ENCODE assay signal across 19 cellular contexts in the genomic region with DNA sequence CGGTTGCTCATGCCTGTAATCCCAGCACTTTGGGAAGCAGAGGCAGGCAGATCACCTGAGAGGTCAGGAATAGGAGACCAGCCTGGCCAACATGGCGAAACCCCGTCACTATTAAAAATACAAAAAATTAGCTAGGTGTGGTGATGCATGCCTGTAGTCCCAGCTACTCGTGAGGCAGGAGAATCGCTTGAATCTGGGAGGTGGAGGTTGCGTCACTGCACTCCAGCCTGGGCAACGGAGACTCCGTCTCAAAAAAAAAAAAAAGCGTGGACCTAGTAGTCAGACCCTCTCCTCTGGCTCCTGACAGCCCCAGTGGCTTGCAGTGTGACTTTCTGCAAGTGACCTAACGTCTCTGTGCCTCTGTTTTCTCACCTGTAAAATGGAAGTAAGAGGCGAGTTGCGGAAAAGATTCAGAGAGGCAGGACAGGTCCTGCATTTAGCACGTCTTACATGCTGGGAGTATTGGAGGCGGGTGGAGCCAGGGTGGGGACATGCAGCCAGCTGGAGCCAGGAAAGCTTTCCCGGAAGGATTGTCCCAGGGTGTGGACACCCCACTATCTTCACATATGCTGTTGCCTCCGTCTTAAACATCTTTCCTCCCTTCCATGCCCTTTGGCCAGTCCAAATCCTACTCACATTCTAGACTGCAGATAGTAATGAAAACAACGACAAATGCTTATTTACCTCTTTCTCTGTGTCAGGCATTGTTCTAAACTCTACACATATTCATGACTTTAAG. TPM values are rescaled to one million over a fixed set of nuclear protein-coding genes. Genes with fewer than 3 reads are reported as not detected.
"Had no signal": no experiment of that assay in that cellular context is flagged by ENCODE, and none has a peak within 500 bp of the region (broad histone marks: within the 10 kb centered on the region; RNA-seq: fewer than 3 reads in every experiment).

No MANE protein-coding gene starts in this region.

- H3K36me3 ChIP-seq: lower lobe of right lung, prostate gland had no signal

- H3K4me3 ChIP-seq: lower lobe of right lung, prostate gland had no signal

- H3K27ac ChIP-seq: lower lobe of right lung, prostate gland had no signal

- H3K9me3 ChIP-seq: lower lobe of right lung, prostate gland had no signal

- DNase-seq: activated CD4-positive, alpha-beta T cell treated with anti-CD3 and anti-CD28 coated beads, Interleukin-2, amount 50 U/mL, for 1 hour; activated CD4-positive, CD25-positive, alpha-beta regulatory T cell; activated naive CD4-positive, alpha-beta T cell treated with anti-CD3 and anti-CD28 coated beads for 36 hours; activated T-cell treated with anti-CD3 and anti-CD28 coated beads for 4 hours; cortex of kidney; effector memory CD8-positive, alpha-beta T cell; erythroblast; hippocampal formation; kidney glomerular epithelial cell; lower lobe of right lung; midbrain; naive thymus-derived CD4-positive, alpha-beta T cell; nucleus accumbens; stimulated activated CD4-positive, alpha-beta T cell treated with anti-CD3 and anti-CD28 coated beads, Interleukin-2, amount 100 ng/mL, for 48 hours; stimulated activated CD8-positive, alpha-beta memory T cell treated with anti-CD3 and anti-CD28 coated beads, Interleukin-4, amount 100 ng/mL, for 48 hours; stimulated activated naive CD8-positive, alpha-beta T cell treated with anti-CD3 and anti-CD28 coated beads, Interleukin-15, amount 100 ng/mL, for 72 hours; T-helper 1 cell had no signal

RNA-seq across cellular contexts. Expression of a gene that starts 31.6 kb away (rescaled TPM):
- total RNA-seq: cardiac septum had no signal
- polyA plus RNA-seq: naive thymus-derived CD4-positive, alpha-beta T cell had no signal

RNA-seq across cellular contexts. Expression of a gene that starts 35.1 kb away (rescaled TPM):
- total RNA-seq: cardiac septum had no signal
